In the genomic region with DNA sequence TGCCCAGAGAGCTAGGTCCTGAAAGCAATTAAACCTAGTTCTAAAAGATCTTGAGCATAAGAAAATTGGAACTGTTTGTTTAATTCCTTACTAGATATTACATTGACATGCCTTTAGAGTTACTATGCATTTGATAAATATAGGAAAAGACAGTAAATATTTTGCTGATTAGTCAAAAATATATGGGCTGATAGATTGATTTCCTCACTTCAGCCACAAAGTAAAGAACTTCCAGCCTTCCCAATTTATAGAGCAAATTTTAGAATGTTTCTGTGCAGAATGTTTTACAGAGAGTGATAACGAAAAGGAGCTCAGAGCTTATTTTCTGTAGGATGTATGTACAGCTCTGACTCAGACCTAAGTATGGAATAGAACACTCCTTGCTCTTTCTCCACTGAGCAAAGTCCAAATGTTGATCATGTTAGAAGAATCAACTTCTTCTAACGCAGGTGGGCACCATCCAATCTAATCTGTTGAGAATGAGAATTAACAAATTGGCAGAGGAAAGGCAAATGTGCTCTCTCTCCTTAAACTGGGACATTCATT, we compare ENCODE assay signal across 12 cellular contexts.
"Had no signal": no experiment of that assay in that cellular context is flagged by ENCODE, and none has a peak within 500 bp of the region (broad histone marks: within the 10 kb centered on the region; RNA-seq: fewer than 3 reads in every experiment).

No MANE protein-coding gene starts in this region.

- H3K4me3 Mint-ChIP-seq: endodermal cell; natural killer cell treated with Interleukin-12 subunit alpha and Interleukin-12 subunit beta and Interleukin-15 and Interleukin-18, amount 100 ng/mL, for 72 hours had no signal

- H3K9me3 Mint-ChIP-seq: natural killer cell treated with Interleukin-12 subunit alpha and Interleukin-12 subunit beta and Interleukin-15 and Interleukin-18, amount 100 ng/mL, for 72 hours had no signal

- H2AFZ ChIP-seq: hepatocyte had no signal

- H3K36me3 Mint-ChIP-seq: natural killer cell treated with Interleukin-12 subunit alpha and Interleukin-12 subunit beta and Interleukin-15 and Interleukin-18, amount 100 ng/mL, for 72 hours had no signal

- H3K9me3 ChIP-seq: colonic mucosa, neutrophil, sigmoid colon, thoracic aorta, transverse colon had no signal

- H3K4me3 ChIP-seq: colonic mucosa, hepatocyte, lung, sigmoid colon, skin epidermis, stomach, thoracic aorta, transverse colon had no signal

- H3K36me3 ChIP-seq: colonic mucosa, neutrophil, sigmoid colon, stomach, thoracic aorta, transverse colon had no signal

- H3K4me1 Mint-ChIP-seq: endodermal cell had no signal

- H3K27ac ChIP-seq: colonic mucosa, hepatocyte, neutrophil, sigmoid colon, skin epidermis, stomach, thoracic aorta, transverse colon had no signal

- H3K79me2 ChIP-seq: hepatocyte had no signal

- H3K27me3 ChIP-seq: colonic mucosa, hepatocyte, neutrophil, sigmoid colon, stomach, transverse colon had no signal

- H3K27ac Mint-ChIP-seq: endodermal cell; natural killer cell treated with Interleukin-12 subunit alpha and Interleukin-12 subunit beta and Interleukin-15 and Interleukin-18, amount 100 ng/mL, for 72 hours had no signal

- H3K4me2 ChIP-seq: hepatocyte had no signal

- H3K4me1 ChIP-seq: colonic mucosa, stomach, transverse colon had no signal

- DNase-seq: kidney had no signal
